ENCODE assay signal across 1 cellular context in genomic region chr14:87799400-87799799, GRCh38.
TF ChIP-seq lines count a peak whose summit lies in the region.

No MANE protein-coding gene starts in this region.

TF ChIP-seq in GM23338, 12 proteins besides CTCF, POLR2A, EP300 and RAD21 (continued from another document):
- TF ChIP-seq ZNF462 (CRISPR knock-in tag; IDR thresholded peaks at IDR 0.05) (no peak), STAT1 (IDR thresholded peaks at IDR 0.05; ENCODE audit: unreplicated experiment) (no peak), ZNF331 (CRISPR knock-in tag; IDR thresholded peaks at IDR 0.05; ENCODE audit: low read depth) (no peak), JUNB (IDR thresholded peaks at IDR 0.05; ENCODE audit: unreplicated experiment) (no peak), POLR2AphosphoS5 (IDR thresholded peaks at IDR 0.05; ENCODE audit: low read depth) (no peak), ZNF114 (CRISPR knock-in tag; IDR thresholded peaks at IDR 0.05) (no peak), EZH2 (IDR thresholded peaks at IDR 0.05; ENCODE audit: low read depth, unreplicated experiment) (no peak), NANOG (IDR thresholded peaks at IDR 0.05; ENCODE audit: borderline replicate concordance) (no peak), CREB1 (CRISPR knock-in tag; IDR thresholded peaks at IDR 0.05; ENCODE audit: low read depth) (no peak)
